In genomic region chr7:94903971-94904370, GRCh38 we compare ENCODE assay signal across 30 cellular contexts. TPM values are rescaled to one million over a fixed set of nuclear protein-coding genes. Genes with fewer than 3 reads are reported as not detected.
"Had no signal": no experiment of that assay in that cellular context is flagged by ENCODE, and none has a peak within 500 bp of the region (broad histone marks: within the 10 kb centered on the region; RNA-seq: fewer than 3 reads in every experiment).

No MANE protein-coding gene starts in this region.

- H3K9me3 Mint-ChIP-seq: activated CD4-positive, alpha-beta memory T cell treated with anti-CD3 and anti-CD28 coated beads for 36 hours; activated CD4-positive, alpha-beta T cell treated with anti-CD3 and anti-CD28 coated beads, Interleukin-2, amount 10 ng/mL, durations not matched to agents 24 days and 14 days; activated naive CD4-positive, alpha-beta T cell treated with anti-CD3 and anti-CD28 coated beads for 36 hours; activated naive CD4-positive, alpha-beta T cell treated with anti-CD3 and anti-CD28 coated beads, Interleukin-2, amount 50 U/mL, for 72 hours; activated naive CD8-positive, alpha-beta T cell treated with anti-CD3 and anti-CD28 coated beads, Interleukin-2, amount 10 ng/mL, durations not matched to agents 7 days and 5 days; activated T-helper 1 cell treated with anti-CD3 and anti-CD28 coated beads, Interleukin-12 subunit alpha, Interleukin-12 subunit beta, Interleukin-2, Interleukin-4 antibody, amounts not matched to agents 30 ng/mL and 10 ng/mL and 1 ng/mL, durations not matched to agents 14 hours and 24 hours and 36 hours; activated T-helper 2 cell treated with anti-CD3 and anti-CD28 coated beads, Interferon-gamma antibody, Interleukin-2, Interleukin-4, amounts not matched to agents 10 μg/mL and 5 μg/mL and 100 μg/mL, durations not matched to agents 14 hours and 24 hours and 36 hours; brain had no signal

- H3K9me3 ChIP-seq: ascending aorta, breast epithelium, colonic mucosa, esophagus squamous epithelium, gastroesophageal sphincter had no signal

- H3K27ac ChIP-seq: ascending aorta, breast epithelium, cardiac muscle cell, colonic mucosa, epithelial cell of prostate, esophagus squamous epithelium, gastroesophageal sphincter had no signal

- DNase-seq: activated CD4-positive, alpha-beta memory T cell treated with anti-CD3 and anti-CD28 coated beads for 36 hours; activated CD4-positive, alpha-beta T cell treated with anti-CD3 and anti-CD28 coated beads for 36 hours; activated CD4-positive, alpha-beta T cell treated with anti-CD3 and anti-CD28 coated beads, Interleukin-2, amount 10 ng/mL, durations not matched to agents 24 days and 14 days; activated CD4-positive, CD25-positive, alpha-beta regulatory T cell; activated CD4-positive, CD25-positive, alpha-beta regulatory T cell treated with anti-CD3 and anti-CD28 coated beads, Interleukin-2, amount 50 U/mL, for 72 hours; activated CD8-positive, alpha-beta memory T cell treated with anti-CD3 and anti-CD28 coated beads, Interleukin-2, amount 10 ng/mL, durations not matched to agents 7 days and 5 days; activated CD8-positive, alpha-beta memory T cell treated with anti-CD3 and anti-CD28 coated beads, Interleukin-2, amount 50 U/mL, for 4 hours; activated CD8-positive, alpha-beta T cell treated with anti-CD3 and anti-CD28 coated beads, Interleukin-2, amount 10 ng/mL, durations not matched to agents 7 days and 5 days; activated effector memory CD4-positive, alpha-beta T cell treated with anti-CD3 and anti-CD28 coated beads, Interleukin-2, amount 50 U/mL, for 16 hours; activated naive CD4-positive, alpha-beta T cell treated with anti-CD3 and anti-CD28 coated beads for 36 hours; activated naive CD8-positive, alpha-beta T cell treated with anti-CD3 and anti-CD28 coated beads, Interleukin-2, amount 10 ng/mL, durations not matched to agents 7 days and 5 days; activated T-cell treated with anti-CD3 and anti-CD28 coated beads, Interleukin-2, amount 50 U/mL, for 1 hour; activated T-cell treated with anti-CD3 and anti-CD28 coated beads, Interleukin-2, amount 50 U/mL, for 48 hours; central memory CD4-positive, alpha-beta T cell; cerebellar nuclear complex; colonic mucosa; effector CD8-positive, alpha-beta T cell; esophagus squamous epithelium; foreskin melanocyte; T-helper 2 cell had no signal

- H3K4me3 Mint-ChIP-seq: activated CD4-positive, alpha-beta memory T cell treated with anti-CD3 and anti-CD28 coated beads for 36 hours; activated CD4-positive, alpha-beta T cell treated with anti-CD3 and anti-CD28 coated beads for 36 hours; activated CD4-positive, alpha-beta T cell treated with anti-CD3 and anti-CD28 coated beads, Interleukin-2, amount 10 ng/mL, durations not matched to agents 24 days and 14 days; activated CD8-positive, alpha-beta memory T cell treated with anti-CD3 and anti-CD28 coated beads, Interleukin-2, amount 10 ng/mL, durations not matched to agents 7 days and 5 days; activated CD8-positive, alpha-beta T cell treated with anti-CD3 and anti-CD28 coated beads, Interleukin-2, amount 10 ng/mL, durations not matched to agents 7 days and 5 days; activated naive CD4-positive, alpha-beta T cell treated with anti-CD3 and anti-CD28 coated beads for 36 hours; activated naive CD8-positive, alpha-beta T cell treated with anti-CD3 and anti-CD28 coated beads, Interleukin-2, amount 10 ng/mL, durations not matched to agents 7 days and 5 days; activated T-helper 1 cell treated with anti-CD3 and anti-CD28 coated beads, Interleukin-12 subunit alpha, Interleukin-12 subunit beta, Interleukin-2, Interleukin-4 antibody, amounts not matched to agents 30 ng/mL and 10 ng/mL and 1 ng/mL, durations not matched to agents 14 hours and 24 hours and 36 hours had no signal

- H3K36me3 ChIP-seq: ascending aorta, breast epithelium, cardiac muscle cell, colonic mucosa, esophagus squamous epithelium, gastroesophageal sphincter had no signal

- H3K4me1 Mint-ChIP-seq: activated CD4-positive, alpha-beta T cell treated with anti-CD3 and anti-CD28 coated beads, Interleukin-2, amount 10 ng/mL, durations not matched to agents 24 days and 14 days; activated naive CD8-positive, alpha-beta T cell treated with anti-CD3 and anti-CD28 coated beads, Interleukin-2, amount 10 ng/mL, durations not matched to agents 7 days and 5 days had no signal

- H3K4me1 ChIP-seq: ascending aorta, breast epithelium, colonic mucosa had no signal

- H3K36me3 Mint-ChIP-seq: activated CD4-positive, alpha-beta memory T cell treated with anti-CD3 and anti-CD28 coated beads for 36 hours; activated CD8-positive, alpha-beta memory T cell treated with anti-CD3 and anti-CD28 coated beads, Interleukin-2, amount 10 ng/mL, durations not matched to agents 7 days and 5 days; activated naive CD4-positive, alpha-beta T cell treated with anti-CD3 and anti-CD28 coated beads, Interleukin-2, amount 50 U/mL, for 72 hours; activated naive CD8-positive, alpha-beta T cell treated with anti-CD3 and anti-CD28 coated beads, Interleukin-2, amount 10 ng/mL, durations not matched to agents 7 days and 5 days; brain had no signal

- H3K27me3 ChIP-seq: ascending aorta, breast epithelium, cardiac muscle cell, colonic mucosa, gastroesophageal sphincter had no signal

- H3K27ac Mint-ChIP-seq: activated CD4-positive, alpha-beta memory T cell treated with anti-CD3 and anti-CD28 coated beads for 36 hours; activated CD4-positive, alpha-beta T cell treated with anti-CD3 and anti-CD28 coated beads for 36 hours; activated CD4-positive, alpha-beta T cell treated with anti-CD3 and anti-CD28 coated beads, Interleukin-2, amount 10 ng/mL, durations not matched to agents 24 days and 14 days; activated CD8-positive, alpha-beta memory T cell treated with anti-CD3 and anti-CD28 coated beads, Interleukin-2, amount 10 ng/mL, durations not matched to agents 7 days and 5 days; activated CD8-positive, alpha-beta T cell treated with anti-CD3 and anti-CD28 coated beads, Interleukin-2, amount 10 ng/mL, durations not matched to agents 7 days and 5 days; activated naive CD4-positive, alpha-beta T cell treated with anti-CD3 and anti-CD28 coated beads for 36 hours; activated naive CD4-positive, alpha-beta T cell treated with anti-CD3 and anti-CD28 coated beads, Interleukin-2, amount 50 U/mL, for 72 hours; activated naive CD8-positive, alpha-beta T cell treated with anti-CD3 and anti-CD28 coated beads, Interleukin-2, amount 10 ng/mL, durations not matched to agents 7 days and 5 days; activated T-helper 1 cell treated with anti-CD3 and anti-CD28 coated beads, Interleukin-12 subunit alpha, Interleukin-12 subunit beta, Interleukin-2, Interleukin-4 antibody, amounts not matched to agents 30 ng/mL and 10 ng/mL and 1 ng/mL, durations not matched to agents 14 hours and 24 hours and 36 hours; activated T-helper 2 cell treated with anti-CD3 and anti-CD28 coated beads, Interferon-gamma antibody, Interleukin-2, Interleukin-4, amounts not matched to agents 10 μg/mL and 5 μg/mL and 100 μg/mL, durations not matched to agents 14 hours and 24 hours and 36 hours had no signal

- H3K4me3 ChIP-seq: ascending aorta, breast epithelium, cardiac muscle cell, colonic mucosa, esophagus squamous epithelium, gastroesophageal sphincter had no signal

RNA-seq across cellular contexts. Expression of gene PPP1R9A, which starts 3.4 kb away (rescaled TPM):
- total RNA-seq: activated CD4-positive, alpha-beta memory T cell treated with anti-CD3 and anti-CD28 coated beads for 36 hours; activated CD4-positive, alpha-beta T cell treated with anti-CD3 and anti-CD28 coated beads for 36 hours; activated CD4-positive, alpha-beta T cell treated with anti-CD3 and anti-CD28 coated beads, Interleukin-2, amount 10 ng/mL, durations not matched to agents 24 days and 14 days; activated CD8-positive, alpha-beta T cell treated with anti-CD3 and anti-CD28 coated beads, Interleukin-2, amount 10 ng/mL, durations not matched to agents 7 days and 5 days; activated naive CD4-positive, alpha-beta T cell treated with anti-CD3 and anti-CD28 coated beads for 36 hours; activated naive CD4-positive, alpha-beta T cell treated with anti-CD3 and anti-CD28 coated beads, Interleukin-2, amount 50 U/mL, for 72 hours; activated T-helper 1 cell treated with anti-CD3 and anti-CD28 coated beads, Interleukin-12 subunit alpha, Interleukin-12 subunit beta, Interleukin-2, Interleukin-4 antibody, amounts not matched to agents 30 ng/mL and 10 ng/mL and 1 ng/mL, durations not matched to agents 14 hours and 24 hours and 36 hours; activated T-helper 2 cell treated with anti-CD3 and anti-CD28 coated beads, Interferon-gamma antibody, Interleukin-2, Interleukin-4, amounts not matched to agents 10 μg/mL and 5 μg/mL and 100 μg/mL, durations not matched to agents 14 hours and 24 hours and 36 hours; T-helper 1 cell treated with Interleukin-12 subunit alpha and Interleukin-12 subunit beta and Interleukin-4 antibody, amounts not matched to agents 30 ng/mL and 1 ng/mL, for 36 hours had no signal
